ENCODE assay signal across 8 cellular contexts in genomic region chrX:131746491-131746968, GRCh38.
DNase-seq lines count a peak whose midpoint lies in the region; ATAC-seq, FAIRE-seq and TF ChIP-seq lines count a peak whose summit lies in the region.

No MANE protein-coding gene starts in this region.

- H3K4me3 ChIP-seq in liver (ENCODE audit: low read depth in 1 of 3, low read length in 3 of 3), result peak overlapping the region in 2 of 3 donors; percentile 86 to 88
- H3K4me3 ChIP-seq in HepG2 (replicated peaks in 1 of 3; ENCODE audit: insufficient read depth in 1 of 3, low read depth in 2 of 3, low read length in 3 of 3), result no peak overlapping the region
- peak overlapping the region; percentile 67 for H3K4me3 ChIP-seq in WERI-Rb-1 (ENCODE audit: low read depth, low read length)
- no peak overlapping the region for H3K4me3 ChIP-seq in mucosa of descending colon

- H3K4me2 ChIP-seq in HepG2 (ENCODE audit: low read depth, low read length), result no peak overlapping the region

- H3K36me3 ChIP-seq in liver (ENCODE audit: control insufficient read depth in 4 of 4, insufficient read depth in 3 of 4, low read depth in 1 of 4, low read length in 3 of 4) (no peaks in the 10 kb centered on the region), HepG2 (replicated peaks in 1 of 2; ENCODE audit: control insufficient read depth in 1 of 2, insufficient read depth in 2 of 2, low read length in 2 of 2) (peaks cover 3 to 6% of the 10 kb centered on the region in 2 experiments; a peak in 2 of 5 replicates), WERI-Rb-1 (no peaks in the 10 kb centered on the region; the same call in 1 of the 2 replicates), mucosa of descending colon (ENCODE audit: low read depth) (no peaks in the 10 kb centered on the region)

- no peak for ATAC-seq in HepG2
- ATAC-seq in mucosa of descending colon, result peak; percentile 83
- no peak for ATAC-seq in HG02981 (IDR thresholded peaks at IDR 0.05; ENCODE audit: unreplicated experiment)
- ATAC-seq in GM21528 (IDR thresholded peaks at IDR 0.05; ENCODE audit: low FRiP score, unreplicated experiment), result no peak

- H3K9me3 ChIP-seq in liver (ENCODE audit: control insufficient read depth in 4 of 4, low read length in 3 of 4), result no peaks in the 10 kb centered on the region
- no peaks in the 10 kb centered on the region for H3K9me3 ChIP-seq in HepG2 (ENCODE audit: low read length)
- no peaks in the 10 kb centered on the region for H3K9me3 ChIP-seq in WERI-Rb-1 (ENCODE audit: severe bottlenecking)
- no peaks in the 10 kb centered on the region for H3K9me3 ChIP-seq in mucosa of descending colon

- H3K79me2 ChIP-seq in HepG2 (ENCODE audit: insufficient read depth, low read length), result no peaks in the 10 kb centered on the region

- TF ChIP-seq CTCF in liver (IDR thresholded peaks at IDR 0.05; ENCODE audit: low read depth, low read length, missing input control) (peak; percentile 40), HepG2 (CRISPR knock-in tag; IDR thresholded peaks at IDR 0.05) (no peak), WERI-Rb-1 (IDR thresholded peaks at IDR 0.05; ENCODE audit: low read depth, low read length) (peak; percentile 48; the same call in 1 of the 2 replicates), mucosa of descending colon (IDR thresholded peaks at IDR 0.05) (no peak)

- intact Hi-C loops in HepG2 (cut with micrococcal nuclease; ENCODE audit: unreplicated experiment) (no loop called here), mucosa of descending colon (cut with DNase I, micrococcal nuclease) (no loop called here)

- FAIRE-seq in HepG2 (lab: Jason Lieb, UNC), result no peak

- POLR2A ChIA-PET in HepG2 (lab: Yijun Ruan, JAX), result no interaction called here

- CTCF ChIA-PET in HepG2 (lab: Yijun Ruan, JAX; ENCODE audit: low intra/inter-chr PET ratio, low total read pairs), result no interaction called here

- no peak for TF ChIP-seq POLR2A in HepG2 (IDR thresholded peaks at IDR 0.05; ENCODE audit: insufficient read depth in 1 of 2, low read depth in 2 of 2, low read length in 2 of 2)

- in situ Hi-C loops in HepG2 (cut with HindIII; ENCODE audit: extremely low pct_ligation_motif_present, low pct_unique_long_range_greater_than_20kb), result no loop called here

- H3K27ac ChIP-seq in liver (ENCODE audit: low read depth in 1 of 2, low read length in 2 of 2), result peak overlapping the region; percentile 29 to 88
- H3K27ac ChIP-seq in HepG2 (ENCODE audit: extremely low read length, insufficient read depth, low read length), result no peak overlapping the region
- H3K27ac ChIP-seq in WERI-Rb-1, result peak overlapping the region; percentile 98

- 91% methylated on average over 14 of the region's 14 CpGs for WGBS in liver
- WGBS in HepG2 (ENCODE audit: low lambda C conversion rate), result 98% methylated on average over 10 of the region's 14 CpGs

- BruUV-seq in HepG2 (replicated peaks; lab: Mats Ljungman, UMichigan), result no TSS peak

- no peak overlapping the region for H3K9ac ChIP-seq in liver (ENCODE audit: low read depth in 1 of 2, low read length in 2 of 2)
- no peak overlapping the region for H3K9ac ChIP-seq in HepG2 (ENCODE audit: insufficient read depth, low read depth, low read length)

- no peak for TF ChIP-seq EP300 in HepG2 (IDR thresholded peaks at IDR 0.05; ENCODE audit: low read depth in 2 of 2, low read length in 2 of 2)
- no peak for TF ChIP-seq EP300 in HepG2 (CRISPR knock-in tag; IDR thresholded peaks at IDR 0.05; ENCODE audit: borderline replicate concordance)

- H3K4me1 ChIP-seq in liver (ENCODE audit: control insufficient read depth in 4 of 4, insufficient read depth in 4 of 4, low read length in 3 of 4) (peaks cover 0 to 9% (median 6%) of the 10 kb centered on the region in 4 donors), HepG2 (ENCODE audit: insufficient read depth, low read length) (no peaks in the 10 kb centered on the region), mucosa of descending colon (ENCODE audit: low read depth) (no peaks in the 10 kb centered on the region)

- no peaks in the 10 kb centered on the region for H3K27me3 ChIP-seq in liver (ENCODE audit: control insufficient read depth in 4 of 4, insufficient read depth in 4 of 4, low read length in 3 of 4)
- no peaks in the 10 kb centered on the region for H3K27me3 ChIP-seq in HepG2 (ENCODE audit: control insufficient read depth in 1 of 2, insufficient read depth in 2 of 2, low read length in 2 of 2)
- no peaks in the 10 kb centered on the region for H3K27me3 ChIP-seq in WERI-Rb-1 (ENCODE audit: insufficient read depth, low read depth, severe bottlenecking)

- H4K20me1 ChIP-seq in HepG2 (ENCODE audit: insufficient read depth, low read length), result no peaks in the 10 kb centered on the region

- TF ChIP-seq RAD21 in liver (IDR thresholded peaks at IDR 0.05) (peak in 1 of 2 donors; percentile 87), HepG2 (CRISPR knock-in tag; IDR thresholded peaks at IDR 0.05) (no peak)

- H2AFZ ChIP-seq in HepG2 (ENCODE audit: low read length), result no peak overlapping the region

- DNase-seq in HepG2 (ENCODE audit: low spot score) (no peak), M059J (ENCODE audit: low read depth) (peak; percentile 45), WERI-Rb-1 (peak; percentile 93), mucosa of descending colon (peak in 1 of 3 donors; percentile 83), GF-D8 (lab: John Stamatoyannopoulos, UW) (no peak)

TF ChIP-seq in liver, 16 proteins besides CTCF, POLR2A, EP300 and RAD21:
- TF ChIP-seq ATF3 (IDR thresholded peaks at IDR 0.05) (peak; percentile 51), FOXA1 (IDR thresholded peaks at IDR 0.05) (no peak), SP1 (IDR thresholded peaks at IDR 0.05) (peak; percentile 68), RXRA (IDR thresholded peaks at IDR 0.05) (peak in 1 of 2 donors; percentile 18)
TF ChIP-seq in liver: peak in this region for 3.

TF ChIP-seq in HepG2, 621 proteins besides CTCF, POLR2A, EP300 and RAD21 (continues in another document):
- TF ChIP-seq AHDC1 (CRISPR knock-in tag; IDR thresholded peaks at IDR 0.05; ENCODE audit: borderline replicate concordance) (no peak), ZNF619 (CRISPR knock-in tag; IDR thresholded peaks at IDR 0.05) (no peak), ZNF101 (CRISPR knock-in tag; IDR thresholded peaks at IDR 0.05; ENCODE audit: borderline replicate concordance, low read depth) (no peak), YY1 (IDR thresholded peaks at IDR 0.05; ENCODE audit: insufficient read depth, insufficient replicate concordance, low read depth, low read length) (no peak), HMGXB4 (CRISPR knock-in tag; IDR thresholded peaks at IDR 0.05; ENCODE audit: borderline replicate concordance in 1 of 2, low read depth in 1 of 2) (no peak)

Comparison
In these comparisons a context has a peak if more than half of its experiments do, and no peak if none do; other contexts are left out.
1. H3K4me3 ChIP-seq: peak in liver (2 of 3) and WERI-Rb-1 (single experiment); none in HepG2 (0 of 3) and mucosa of descending colon (single experiment).
2. CTCF ChIP-seq: peak in liver (single experiment) and WERI-Rb-1 (single experiment); none in HepG2 (single experiment) and mucosa of descending colon (single experiment).
3. DNase-seq: peak in M059J (single experiment) and WERI-Rb-1 (single experiment); none in HepG2 (single experiment) and GF-D8 (single experiment).